In the genomic region with DNA sequence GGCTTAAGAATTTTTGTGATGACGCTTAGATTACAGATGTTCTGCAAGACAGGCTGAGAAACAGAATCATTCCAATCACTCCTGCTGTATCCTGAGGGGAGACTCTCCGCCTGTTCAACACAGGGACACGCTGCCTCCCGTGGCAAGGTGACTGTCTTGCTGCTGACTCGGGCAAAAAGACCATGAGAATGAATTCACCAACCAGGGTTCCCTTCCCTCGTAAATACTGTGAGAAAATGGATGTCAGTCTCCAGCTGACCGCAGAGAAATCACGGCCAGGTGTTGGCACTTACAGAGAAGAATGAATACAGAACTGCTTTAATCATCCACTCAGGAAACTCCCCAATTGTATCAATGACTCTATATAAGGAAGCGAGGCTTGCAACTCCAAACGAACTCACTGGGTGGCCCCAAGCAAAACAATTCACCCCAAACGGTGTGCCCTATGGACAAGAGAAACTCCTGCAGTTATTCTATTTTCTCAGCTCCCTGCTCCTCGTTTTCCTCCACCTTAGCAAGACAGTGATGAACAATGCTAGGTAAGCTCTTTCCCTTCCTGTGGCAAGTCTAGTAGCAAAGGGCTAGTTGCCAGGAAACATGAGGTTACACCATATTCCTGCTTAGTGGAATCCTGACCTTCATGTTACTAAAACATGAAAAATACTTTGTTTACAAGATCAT, we compare ENCODE assay signal across 8 cellular contexts. TPM values are rescaled to one million over a fixed set of nuclear protein-coding genes. Genes with fewer than 3 reads are reported as not detected.
DNase-seq lines count a peak whose midpoint lies in the region; ATAC-seq and TF ChIP-seq lines count a peak whose summit lies in the region.

No MANE protein-coding gene starts in this region.

- H3K4me3 ChIP-seq in left ventricle myocardium inferior = no peak overlapping the region
- no peak overlapping the region for H3K4me3 ChIP-seq in uterus
- H3K4me3 ChIP-seq in tibial artery = no peak overlapping the region

- H3K36me3 ChIP-seq in left ventricle myocardium inferior (no peaks in the 10 kb centered on the region), uterus (no peaks in the 10 kb centered on the region), tibial artery (no peaks in the 10 kb centered on the region)

- H3K4me1 ChIP-seq in left ventricle myocardium inferior (peaks cover 92% of the 10 kb centered on the region), uterus (peaks cover 0 to 15% of the 10 kb centered on the region in 2 donors), tibial artery (peaks cover 0 to 75% (median 29%) of the 10 kb centered on the region in 4 donors)

- no peaks in the 10 kb centered on the region for H3K27me3 ChIP-seq in left ventricle myocardium inferior (ENCODE audit: low read depth)
- no peaks in the 10 kb centered on the region for H3K27me3 ChIP-seq in uterus
- H3K27me3 ChIP-seq in tibial artery = no peaks in the 10 kb centered on the region

- intact Hi-C loops in left ventricle myocardium inferior (cut with micrococcal nuclease) (no loop called here), cardiac septum (cut with DNase I) (no loop called here), uterus (cut with DNase I; ENCODE audit: low total_unique reads) (no loop called here), tibial artery (cut with DNase I; ENCODE audit: low total_unique reads) (no loop called here)

- H3K9me3 ChIP-seq in left ventricle myocardium inferior (replicated peaks) = no peaks in the 10 kb centered on the region
- no peaks in the 10 kb centered on the region for H3K9me3 ChIP-seq in uterus
- H3K9me3 ChIP-seq in tibial artery = no peaks in the 10 kb centered on the region

- peak; percentile 9 for TF ChIP-seq CTCF in left ventricle myocardium inferior (IDR thresholded peaks at IDR 0.05; ENCODE audit: borderline replicate concordance)
- no peak for TF ChIP-seq CTCF in uterus (IDR thresholded peaks at IDR 0.05)
- TF ChIP-seq CTCF in tibial artery (IDR thresholded peaks at IDR 0.05) = no peak

- in situ Hi-C loops in SK-MEL-5 (cut with HindIII; ENCODE audit: low pct_unique_long_range_greater_than_20kb, low sequenced_read_pairs) = no loop called here

- TF ChIP-seq POLR2A in uterus (IDR thresholded peaks at IDR 0.05) = no peak

- ATAC-seq in HG03520 (IDR thresholded peaks at IDR 0.05; ENCODE audit: unreplicated experiment) (peak; percentile 41), HG03039 (IDR thresholded peaks at IDR 0.05; ENCODE audit: unreplicated experiment) (no peak)

- DNase-seq in left ventricle myocardium inferior (no peak), cardiac septum (ENCODE audit: low spot score) (no peak), SK-MEL-5 (ENCODE audit: low read depth, low spot score) (peak; percentile 34), iPS-NIHi11 (ENCODE audit: low spot score) (peak; percentile 49), uterus (no peak), tibial artery (no peak)

- H3K27ac ChIP-seq in left ventricle myocardium inferior (replicated peaks) (peak overlapping the region; percentile 68), uterus (peak overlapping the region; percentile 39 to 41), tibial artery (peak overlapping the region in 1 of 2 donors; percentile 48)

RNA-seq across cellular contexts. Expression of gene GNA12, which starts 22.8 kb away (rescaled TPM):
- total RNA-seq in left ventricle myocardium inferior = 43.0 TPM
- 33.7 TPM for total RNA-seq in cardiac septum
- total RNA-seq in SK-MEL-5 (2014; rRNA removed; shearing (Covaris generic)) = 10.1 and 10.2 TPM in 2 replicates
- polyA plus RNA-seq in SK-MEL-5 (2015; cell fraction: cytosol; rRNA removed) = 58.5 and 61.0 TPM in 2 replicates
- 11.1 and 27.7 TPM in 2 replicates for polyA plus RNA-seq in SK-MEL-5 (2015; cell fraction: nucleus; rRNA removed)
- total RNA-seq in uterus = 100 to 1,000 TPM in 1 of 4 donors, 10 to 100 TPM in 3; 20.5 to 109 (median 50.3) TPM

Comparison
In these comparisons a context has a peak if more than half of its experiments do, and no peak if none do; other contexts are left out.
1. DNase-seq: peak in SK-MEL-5 (single experiment) and iPS-NIHi11 (single experiment); none in left ventricle myocardium inferior (single experiment), cardiac septum (single experiment), uterus (0 of 2) and tibial artery (0 of 2).